23 cellular contexts compared by ENCODE assay signal in genomic region chr4:13306356-13306755, GRCh38.
"Had no signal": no experiment of that assay in that cellular context is flagged by ENCODE, and none has a peak within 500 bp of the region (broad histone marks: within the 10 kb centered on the region; RNA-seq: fewer than 3 reads in every experiment).

No MANE protein-coding gene starts in this region.

- FAIRE-seq: HTR-8/SVneo, K562, RCC 7860 had no signal

- H3K4me3 ChIP-seq: K562, SJSA1, SK-N-MC had no signal

- H3K27me3 ChIP-seq: SJSA1 had no signal

- H3K4me2 ChIP-seq: KMS-11 had no signal

- H3K36me3 ChIP-seq: SJSA1 had no signal

- H3K27ac ChIP-seq: HL-60, KMS-11, SJSA1, SK-N-MC had no signal

- ATAC-seq: K562 had no signal

- DNase-seq: MV-4-11, NCI-H1048, NCI-H1105, NCI-H1417, NCI-H1436 treated with DMSO at 0.1 percent for 48 hours, NCI-H1694, NCI-H187 treated with DMSO at 0.1 percent for 48 hours, NCI-H2029 treated with DMSO at 0.1 percent for 48 hours, NCI-H2171 treated with DMSO at 0.1 percent for 48 hours, NCI-H2227 treated with DMSO at 0.1 percent for 48 hours, NCI-H524, NCI-H69, NCI-H774, Right ventricle myocardium superior, RPMI8226, SIG-M5 had no signal

- H3K4me1 ChIP-seq: SJSA1 had no signal

- H3K9ac ChIP-seq: KMS-11 had no signal
